14 cellular contexts compared by ENCODE assay signal in genomic region chr11:121309688-121310087, GRCh38. TPM values are rescaled to one million over a fixed set of nuclear protein-coding genes. Genes with fewer than 3 reads are reported as not detected.
A peak's percentile ranks its signal among the peaks of the same experiment; 100 is the strongest.
DNase-seq lines count a peak whose midpoint lies in the region; ATAC-seq lines count a peak whose summit lies in the region.
"Had no signal": no experiment of that assay in that cellular context is flagged by ENCODE, and none has a peak within 500 bp of the region (broad histone marks: within the 10 kb centered on the region; RNA-seq: fewer than 3 reads in every experiment).

No MANE protein-coding gene starts in this region.

- ATAC-seq in GM21619 (IDR thresholded peaks at IDR 0.05; ENCODE audit: unreplicated experiment) (peak; percentile 85), HG03280 (IDR thresholded peaks at IDR 0.05; ENCODE audit: unreplicated experiment) (peak; percentile 85)
- ATAC-seq: body of pancreas had no signal

- peak overlapping the region; percentile 38 for H3K27ac Mint-ChIP-seq in activated naive CD4-positive, alpha-beta T cell treated with anti-CD3 and anti-CD28 coated beads, Interleukin-2, amount 50 U/mL, for 24 hours
- H3K27ac Mint-ChIP-seq in stimulated activated naive CD8-positive, alpha-beta T cell treated with anti-CD3 and anti-CD28 coated beads, Interleukin-15, Interleukin-2, amounts not matched to agents 100 ng/mL and 50 ng/mL, for 24 hours, result peak overlapping the region; percentile 14
- peak overlapping the region in 1 of 6 donors; percentile 8 for H3K27ac Mint-ChIP-seq in immature natural killer cell

- H3K9me3 Mint-ChIP-seq in activated naive CD4-positive, alpha-beta T cell treated with anti-CD3 and anti-CD28 coated beads, Interleukin-2, amount 50 U/mL, for 24 hours, result peaks cover 5% of the 10 kb centered on the region
- no peaks in the 10 kb centered on the region for H3K9me3 Mint-ChIP-seq in stimulated activated naive CD8-positive, alpha-beta T cell treated with anti-CD3 and anti-CD28 coated beads, Interleukin-15, Interleukin-2, amounts not matched to agents 100 ng/mL and 50 ng/mL, for 24 hours
- H3K9me3 Mint-ChIP-seq in immature natural killer cell, result no peaks in the 10 kb centered on the region

- H3K27me3 Mint-ChIP-seq in activated naive CD4-positive, alpha-beta T cell treated with anti-CD3 and anti-CD28 coated beads, Interleukin-2, amount 50 U/mL, for 24 hours, result no peaks in the 10 kb centered on the region
- H3K27me3 Mint-ChIP-seq in stimulated activated naive CD8-positive, alpha-beta T cell treated with anti-CD3 and anti-CD28 coated beads, Interleukin-15, Interleukin-2, amounts not matched to agents 100 ng/mL and 50 ng/mL, for 24 hours, result no peaks in the 10 kb centered on the region
- H3K27me3 Mint-ChIP-seq in immature natural killer cell (ENCODE audit: low read depth in 3 of 3), result no peaks in the 10 kb centered on the region

- H3K36me3 Mint-ChIP-seq in activated naive CD4-positive, alpha-beta T cell treated with anti-CD3 and anti-CD28 coated beads, Interleukin-2, amount 50 U/mL, for 24 hours, result peaks cover 16% of the 10 kb centered on the region
- peaks cover 50% of the 10 kb centered on the region for H3K36me3 Mint-ChIP-seq in stimulated activated naive CD8-positive, alpha-beta T cell treated with anti-CD3 and anti-CD28 coated beads, Interleukin-15, Interleukin-2, amounts not matched to agents 100 ng/mL and 50 ng/mL, for 24 hours (ENCODE audit: low read depth)
- H3K36me3 Mint-ChIP-seq in immature natural killer cell, result peaks cover 13 to 40% (median 31%) of the 10 kb centered on the region in 3 donors

- H3K4me1 Mint-ChIP-seq in activated naive CD4-positive, alpha-beta T cell treated with anti-CD3 and anti-CD28 coated beads, Interleukin-2, amount 50 U/mL, for 24 hours, result peaks cover 49% of the 10 kb centered on the region
- H3K4me1 Mint-ChIP-seq in stimulated activated naive CD8-positive, alpha-beta T cell treated with anti-CD3 and anti-CD28 coated beads, Interleukin-15, Interleukin-2, amounts not matched to agents 100 ng/mL and 50 ng/mL, for 24 hours (ENCODE audit: low read depth), result peaks cover 52% of the 10 kb centered on the region
- H3K4me1 Mint-ChIP-seq in immature natural killer cell, result no peaks in the 10 kb centered on the region

- DNase-seq in activated naive CD4-positive, alpha-beta T cell (lab: John Stamatoyannopoulos, UW), result no peak
- DNase-seq in NCI-H526 treated with DMSO at 0.1 percent for 48 hours (lab: John Stamatoyannopoulos, UW) (no peak), immature natural killer cell (no peak), KBM-7 (no peak)
- DNase-seq: activated CD4-positive, alpha-beta T cell treated with anti-CD3 and anti-CD28 coated beads, Interleukin-2, amount 50 U/mL, for 4 hours; body of pancreas; kidney glomerular epithelial cell; NCI-H1930; occipital lobe; uterus had no signal

- H3K4me3 Mint-ChIP-seq in activated naive CD4-positive, alpha-beta T cell treated with anti-CD3 and anti-CD28 coated beads, Interleukin-2, amount 50 U/mL, for 24 hours, result peak overlapping the region; percentile 42
- H3K4me3 Mint-ChIP-seq in stimulated activated naive CD8-positive, alpha-beta T cell treated with anti-CD3 and anti-CD28 coated beads, Interleukin-15, Interleukin-2, amounts not matched to agents 100 ng/mL and 50 ng/mL, for 24 hours, result peak overlapping the region; percentile 40
- no peak overlapping the region for H3K4me3 Mint-ChIP-seq in immature natural killer cell

- in situ Hi-C loops in KBM-7 (cut with MboI; ENCODE audit: low pct_unique_long_range_greater_than_20kb, low sequenced_read_pairs), result no loop called here

RNA-seq across cellular contexts. Expression of gene SC5D, which starts 17.1 kb away (rescaled TPM):
- 1 to 10 TPM; 3.1 to 7.2 (median 6.8) TPM for polyA plus RNA-seq in immature natural killer cell

Comparison
In these comparisons a context has a peak if more than half of its experiments do, and no peak if none do; other contexts are left out.
1. H3K4me3 Mint-ChIP-seq: peak in activated naive CD4-positive, alpha-beta T cell treated with anti-CD3 and anti-CD28 coated beads, Interleukin-2, amount 50 U/mL, for 24 hours (single experiment) and stimulated activated naive CD8-positive, alpha-beta T cell treated with anti-CD3 and anti-CD28 coated beads, Interleukin-15, Interleukin-2, amounts not matched to agents 100 ng/mL and 50 ng/mL, for 24 hours (single experiment); none in immature natural killer cell (0 of 5).